Comparison of ENCODE assay signal across 14 cellular contexts in genomic region chr13:99347911-99348451, GRCh38. TPM values are rescaled to one million over a fixed set of nuclear protein-coding genes. Genes with fewer than 3 reads are reported as not detected.
DNase-seq lines count a peak whose midpoint lies in the region; ATAC-seq, FAIRE-seq and TF ChIP-seq lines count a peak whose summit lies in the region.
"Had no signal": no experiment of that assay in that cellular context is flagged by ENCODE, and none has a peak within 500 bp of the region (broad histone marks: within the 10 kb centered on the region; RNA-seq: fewer than 3 reads in every experiment).

No MANE protein-coding gene starts in this region.

- TF ChIP-seq CTCF in AG10803 (conservative IDR thresholded peaks at IDR 0.05; ENCODE audit: low read length), result no peak
- TF ChIP-seq CTCF in WERI-Rb-1 (IDR thresholded peaks at IDR 0.05; ENCODE audit: low read depth, low read length), result no peak

- no peaks in the 10 kb centered on the region for H3K27me3 Mint-ChIP-seq in activated T-helper 17 cell treated with anti-CD3 and anti-CD28 coated beads, Interleukin-2, amount 50 U/mL, for 72 hours
- H3K27me3 Mint-ChIP-seq in stimulated activated naive CD8-positive, alpha-beta T cell treated with anti-CD3 and anti-CD28 coated beads, Interleukin-15, amount 100 ng/mL, for 72 hours, result no peaks in the 10 kb centered on the region

- DNase-seq in AG10803 (ENCODE audit: low read depth) (peak; percentile 3), small intestine (no peak), WERI-Rb-1 (no peak)
- no peak for DNase-seq in stimulated activated CD4-positive, alpha-beta T cell treated with anti-CD3 and anti-CD28 coated beads, Interleukin-15, amount 100 ng/mL, for 24 hours
- DNase-seq in stimulated activated naive CD8-positive, alpha-beta T cell treated with anti-CD3 and anti-CD28 coated beads, Interleukin-15, amount 100 ng/mL, for 72 hours, result no peak
- DNase-seq: caudate nucleus, NCI-H226 had no signal

- 88 to 92% (median 89%) methylated on average over 8 of the region's 8 CpGs for WGBS in small intestine, 3 donors

- H3K27ac ChIP-seq in small intestine (ENCODE audit: low read depth in 1 of 2, low read length in 1 of 2), result no peak overlapping the region
- no peak overlapping the region for H3K27ac ChIP-seq in WERI-Rb-1
- H3K27ac ChIP-seq: C4-2B, gastroesophageal sphincter, suprapubic skin had no signal

- H3K4me3 ChIP-seq in AG10803 (ENCODE audit: low read length) (no peak overlapping the region), small intestine (ENCODE audit: low read depth in 1 of 2, low read length in 2 of 2) (no peak overlapping the region), WERI-Rb-1 (ENCODE audit: low read depth, low read length) (no peak overlapping the region)
- H3K4me3 ChIP-seq: gastroesophageal sphincter, suprapubic skin had no signal

- H3K36me3 Mint-ChIP-seq in activated T-helper 17 cell treated with anti-CD3 and anti-CD28 coated beads, Interleukin-2, amount 50 U/mL, for 72 hours (ENCODE audit: low read depth), result peaks cover 79% of the 10 kb centered on the region

- H3K4me1 Mint-ChIP-seq in activated T-helper 17 cell treated with anti-CD3 and anti-CD28 coated beads, Interleukin-2, amount 50 U/mL, for 72 hours, result peaks cover 69% of the 10 kb centered on the region
- peaks cover 67% of the 10 kb centered on the region for H3K4me1 Mint-ChIP-seq in stimulated activated naive CD8-positive, alpha-beta T cell treated with anti-CD3 and anti-CD28 coated beads, Interleukin-15, amount 100 ng/mL, for 72 hours

- H3K27me3 ChIP-seq in small intestine (ENCODE audit: control insufficient read depth in 2 of 2, insufficient read depth in 2 of 2, low read length in 2 of 2), result no peaks in the 10 kb centered on the region
- H3K27me3 ChIP-seq in WERI-Rb-1 (ENCODE audit: insufficient read depth, low read depth, severe bottlenecking), result no peaks in the 10 kb centered on the region
- H3K27me3 ChIP-seq: gastroesophageal sphincter, suprapubic skin had no signal

- no peak for FAIRE-seq in small intestine (lab: Jason Lieb, UNC)

- ATAC-seq in GM18858 (IDR thresholded peaks at IDR 0.05; ENCODE audit: unreplicated experiment), result peak; percentile 65
- ATAC-seq in HG02973 (IDR thresholded peaks at IDR 0.05; ENCODE audit: unreplicated experiment), result peak; percentile 59
- peak; percentile 49 for ATAC-seq in activated T-helper 17 cell treated with anti-CD3 and anti-CD28 coated beads, Interleukin-2, amount 50 U/mL, for 72 hours (replicated peaks)
- ATAC-seq in stimulated activated naive CD8-positive, alpha-beta T cell treated with anti-CD3 and anti-CD28 coated beads, Interleukin-15, amount 100 ng/mL, for 72 hours, result no peak
- ATAC-seq: gastroesophageal sphincter, SK-N-SH treated with all-trans-retinoic acid at 6 μM for 48 hours had no signal

- no peaks in the 10 kb centered on the region for H3K9me3 Mint-ChIP-seq in activated T-helper 17 cell treated with anti-CD3 and anti-CD28 coated beads, Interleukin-2, amount 50 U/mL, for 72 hours
- H3K9me3 Mint-ChIP-seq in stimulated activated naive CD8-positive, alpha-beta T cell treated with anti-CD3 and anti-CD28 coated beads, Interleukin-15, amount 100 ng/mL, for 72 hours, result no peaks in the 10 kb centered on the region

- H3K4me1 ChIP-seq in small intestine (ENCODE audit: control insufficient read depth in 2 of 2, insufficient read depth in 1 of 2, low read depth in 1 of 2, low read length in 1 of 2), result no peaks in the 10 kb centered on the region
- H3K4me1 ChIP-seq: gastroesophageal sphincter had no signal

- H3K9me3 ChIP-seq in small intestine (ENCODE audit: control insufficient read depth, low read depth), result no peaks in the 10 kb centered on the region
- H3K9me3 ChIP-seq in WERI-Rb-1 (ENCODE audit: severe bottlenecking), result no peaks in the 10 kb centered on the region
- H3K9me3 ChIP-seq: gastroesophageal sphincter, suprapubic skin had no signal

- peak overlapping the region; percentile 42 for H3K4me3 Mint-ChIP-seq in activated T-helper 17 cell treated with anti-CD3 and anti-CD28 coated beads, Interleukin-2, amount 50 U/mL, for 72 hours
- no peak overlapping the region for H3K4me3 Mint-ChIP-seq in stimulated activated naive CD8-positive, alpha-beta T cell treated with anti-CD3 and anti-CD28 coated beads, Interleukin-15, amount 100 ng/mL, for 72 hours

- H3K36me3 ChIP-seq in small intestine (ENCODE audit: control insufficient read depth in 2 of 2, insufficient read depth in 2 of 2, low read length in 2 of 2) (peaks cover 9 to 18% of the 10 kb centered on the region in 2 donors), WERI-Rb-1 (peaks cover 31% of the 10 kb centered on the region)

- H3K27ac Mint-ChIP-seq in activated T-helper 17 cell treated with anti-CD3 and anti-CD28 coated beads, Interleukin-2, amount 50 U/mL, for 72 hours, result peak overlapping the region; percentile 79
- H3K27ac Mint-ChIP-seq in stimulated activated naive CD8-positive, alpha-beta T cell treated with anti-CD3 and anti-CD28 coated beads, Interleukin-15, amount 100 ng/mL, for 72 hours, result peak overlapping the region in 1 of 2 donors; percentile 10

RNA-seq across cellular contexts. Expression of gene GPR183, which starts 40.8 kb away (rescaled TPM):
- total RNA-seq in activated T-helper 17 cell treated with anti-CD3 and anti-CD28 coated beads, Interleukin-2, amount 50 U/mL, for 72 hours, result 10 to 100 TPM; 92.4 to 95.1 TPM
- 1 to 10 TPM in 2 of 3 donors, not detected in 1; 2.4 to 5.5 TPM for polyA plus RNA-seq in small intestine
